In the genomic region with DNA sequence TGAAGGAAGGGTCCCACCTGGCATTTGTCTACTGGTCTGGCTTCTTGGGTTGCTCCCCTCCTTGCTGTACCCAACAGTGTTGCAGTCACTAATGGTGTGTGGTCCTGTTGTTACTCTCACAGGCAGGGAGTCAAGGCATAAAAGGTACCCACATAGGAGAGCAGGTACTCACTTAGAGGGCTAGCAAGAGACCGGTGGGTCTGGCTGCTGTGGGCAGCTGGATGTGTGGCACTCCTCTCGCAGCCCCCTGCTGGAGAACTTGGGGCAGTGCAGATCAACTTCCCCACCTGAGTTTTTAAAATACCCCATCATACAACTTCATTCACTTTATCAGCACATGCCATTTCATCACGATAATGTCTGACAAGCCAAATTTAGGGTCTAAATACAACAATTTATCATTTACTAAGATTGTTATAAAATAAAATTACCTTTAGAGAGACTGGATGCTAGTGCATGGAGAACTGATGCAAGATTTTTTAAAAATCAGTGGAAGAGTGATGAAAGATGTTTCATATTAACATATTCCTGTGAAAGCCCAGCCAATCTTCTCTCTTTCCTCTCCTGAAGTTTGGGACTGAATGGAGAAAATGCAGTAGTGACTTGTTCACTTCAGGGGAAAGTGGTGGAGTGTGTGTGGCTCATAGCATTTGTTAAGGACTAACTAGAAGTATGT, we compare ENCODE assay signal across 8 cellular contexts. TPM values are rescaled to one million over a fixed set of nuclear protein-coding genes. Genes with fewer than 3 reads are reported as not detected.
DNase-seq lines count a peak whose midpoint lies in the region; ATAC-seq and TF ChIP-seq lines count a peak whose summit lies in the region.

No MANE protein-coding gene starts in this region.

- H3K4me3 Mint-ChIP-seq in activated CD4-positive, alpha-beta memory T cell treated with anti-CD3 and anti-CD28 coated beads for 36 hours: no peak overlapping the region
- no peak overlapping the region for H3K4me3 Mint-ChIP-seq in naive B cell
- no peak overlapping the region for H3K4me3 Mint-ChIP-seq in type B pancreatic cell

- peak; percentile 52 for ATAC-seq in GM21786 (IDR thresholded peaks at IDR 0.05; ENCODE audit: unreplicated experiment)
- ATAC-seq in naive B cell (ENCODE audit: low read depth in 2 of 2): peak; percentile 48 to 60

- CTCF ChIA-PET in activated CD4-positive, alpha-beta memory T cell treated with anti-CD3 and anti-CD28 coated beads for 36 hours (lab: Charles Lee): interaction anchor here (0.8 to 3.1 kb wide), 21 partner anchors 9 to 265 kb away, joined by 3 to 33 read pairs (median 4); no protein-coding TSS in a partner anchor

- no peaks in the 10 kb centered on the region for H3K27me3 Mint-ChIP-seq in activated CD4-positive, alpha-beta memory T cell treated with anti-CD3 and anti-CD28 coated beads for 36 hours
- no peaks in the 10 kb centered on the region for H3K27me3 Mint-ChIP-seq in naive B cell
- no peaks in the 10 kb centered on the region for H3K27me3 Mint-ChIP-seq in type B pancreatic cell

- DNase-seq in DMS114 treated with DMSO at 0.1 percent for 48 hours (lab: John Stamatoyannopoulos, UW; ENCODE audit: unreplicated experiment): peak; percentile 31
- DNase-seq in NCI-H2196 (lab: John Stamatoyannopoulos, UW; ENCODE audit: unreplicated experiment): peak; percentile 37
- peak; percentile 57 for DNase-seq in activated CD4-positive, alpha-beta memory T cell treated with anti-CD3 and anti-CD28 coated beads for 36 hours
- peak; percentile 50 for DNase-seq in epithelial cell of esophagus (ENCODE audit: low read depth)
- DNase-seq in naive B cell: peak; percentile 33
- no peak for DNase-seq in type B pancreatic cell (ENCODE audit: extremely low spot score, unreplicated experiment)
- DNase-seq in DMS79 (lab: John Stamatoyannopoulos, UW): no peak

- peaks cover 24% of the 10 kb centered on the region for H3K4me1 Mint-ChIP-seq in activated CD4-positive, alpha-beta memory T cell treated with anti-CD3 and anti-CD28 coated beads for 36 hours (ENCODE audit: low read depth)
- H3K4me1 Mint-ChIP-seq in naive B cell: peaks cover 10 to 13% (median 12%) of the 10 kb centered on the region in 3 donors
- H3K4me1 Mint-ChIP-seq in type B pancreatic cell (ENCODE audit: unreplicated experiment): peaks cover 34% of the 10 kb centered on the region

- intact Hi-C loops in activated CD4-positive, alpha-beta memory T cell treated with anti-CD3 and anti-CD28 coated beads for 36 hours (cut with micrococcal nuclease): loop anchor here (1.0 to 2.0 kb wide), 3 partner anchors 27 to 132 kb away; no protein-coding TSS in a partner anchor

- H3K36me3 Mint-ChIP-seq in activated CD4-positive, alpha-beta memory T cell treated with anti-CD3 and anti-CD28 coated beads for 36 hours: peaks cover 8% of the 10 kb centered on the region
- H3K36me3 Mint-ChIP-seq in naive B cell (no peaks in the 10 kb centered on the region), type B pancreatic cell (peaks cover 28% of the 10 kb centered on the region)

- POLR2A ChIA-PET in activated CD4-positive, alpha-beta memory T cell treated with anti-CD3 and anti-CD28 coated beads for 36 hours (lab: Charles Lee): no interaction called here

- no peak overlapping the region for H3K4me3 ChIP-seq in epithelial cell of esophagus (ENCODE audit: low read length)

- TF ChIP-seq CTCF in epithelial cell of esophagus (IDR thresholded peaks at IDR 0.05; ENCODE audit: insufficient read depth, low read depth, low read length, missing control alignments): peak; percentile 91
- peak; percentile 93 for TF ChIP-seq CTCF in type B pancreatic cell (conservative IDR thresholded peaks at IDR 0.05)

- H3K9me3 Mint-ChIP-seq in activated CD4-positive, alpha-beta memory T cell treated with anti-CD3 and anti-CD28 coated beads for 36 hours: no peaks in the 10 kb centered on the region
- H3K9me3 Mint-ChIP-seq in naive B cell (no peaks in the 10 kb centered on the region), type B pancreatic cell (no peaks in the 10 kb centered on the region)

- no peak overlapping the region for H3K27ac Mint-ChIP-seq in activated CD4-positive, alpha-beta memory T cell treated with anti-CD3 and anti-CD28 coated beads for 36 hours
- H3K27ac Mint-ChIP-seq in naive B cell (peak overlapping the region in 1 of 6 donors; percentile 61), type B pancreatic cell (no peak overlapping the region)

RNA-seq across cellular contexts. Expression of a gene that starts 42.8 kb away (rescaled TPM):
- 10 to 100 TPM; 11.6 to 12.5 TPM for total RNA-seq in activated CD4-positive, alpha-beta memory T cell treated with anti-CD3 and anti-CD28 coated beads for 36 hours
- 1 to 10 TPM in 5 of 6 donors, not detected in 1; 3.4 to 8.9 (median 5.6) TPM for polyA plus RNA-seq in naive B cell (ENCODE audit: low read depth in 6 of 6)
- total RNA-seq in type B pancreatic cell (ENCODE audit: low replicate concordance): 24.4 and 28.8 TPM in 2 replicates

Comparison
In these comparisons a context has a peak if more than half of its experiments do, and no peak if none do; other contexts are left out.
1. DNase-seq: peak in DMS114 treated with DMSO at 0.1 percent for 48 hours (single experiment), NCI-H2196 (single experiment), activated CD4-positive, alpha-beta memory T cell treated with anti-CD3 and anti-CD28 coated beads for 36 hours (single experiment), epithelial cell of esophagus (single experiment) and naive B cell (single experiment); none in type B pancreatic cell (single experiment) and DMS79 (single experiment).